In genomic region chr10:43574035-43574892, GRCh38 we compare ENCODE assay signal across 8 cellular contexts. TPM values are rescaled to one million over a fixed set of nuclear protein-coding genes. Genes with fewer than 3 reads are reported as not detected.
DNase-seq lines count a peak whose midpoint lies in the region; ATAC-seq and TF ChIP-seq lines count a peak whose summit lies in the region.

ZNF239 (minus strand) TSS chr10:43574616; CDS start chr10:43558079, 16,537 bp downstream.

- peaks cover 8% of the 10 kb centered on the region for H3K4me1 ChIP-seq in mammary epithelial cell (ENCODE audit: insufficient read depth, low read length)

- H3K27ac ChIP-seq in mammary epithelial cell (ENCODE audit: insufficient read depth, low read depth, low read length): no peak within 1 kb of the TSS
- H3K27ac ChIP-seq in skin epidermis: peak within 1 kb of the TSS in 19 of 21 experiments; percentile 7 to 82 (median 59)

- H3K4me3 ChIP-seq in WI38 (ENCODE audit: low read depth, low read length): peak within 1 kb of the TSS; percentile 68
- H3K4me3 ChIP-seq in mammary epithelial cell (replicated peaks in 1 of 3; ENCODE audit: insufficient read depth in 1 of 3, low read depth in 2 of 3, low read length in 3 of 3): peak within 1 kb of the TSS; percentile 23 to 49 (median 41)
- H3K4me3 ChIP-seq in skin epidermis: peak within 1 kb of the TSS; percentile 36 to 62 (median 49)

- H2AFZ ChIP-seq in mammary epithelial cell (ENCODE audit: low read depth, low read length): peak within 1 kb of the TSS; percentile 89

- no peak within 1 kb of the TSS for H3K9ac ChIP-seq in mammary epithelial cell (ENCODE audit: insufficient read depth, low read length)

- no peaks in the 10 kb centered on the region for H4K20me1 ChIP-seq in mammary epithelial cell (ENCODE audit: insufficient read depth, low read length)

- in situ Hi-C loops in mammary epithelial cell (cut with MboI; ENCODE audit: low sequenced_read_pairs in 2 of 2): no loop called here

- DNase-seq in DMS79 (lab: John Stamatoyannopoulos, UW): peak; percentile 50
- DNase-seq in MV-4-11 (lab: John Stamatoyannopoulos, UW): peak; percentile 55
- DNase-seq in mammary epithelial cell: peak; percentile 61
- DNase-seq in iPS-NIHi7 (ENCODE audit: extremely low spot score): peak; percentile 91

- no TSS peak for BruUV-seq in mammary epithelial cell (replicated peaks; lab: Mats Ljungman, UMichigan)

- intact Hi-C loops in mammary epithelial cell (cut with micrococcal nuclease): no loop called here

- H3K79me2 ChIP-seq in mammary epithelial cell (ENCODE audit: insufficient read depth, low read length): no peaks in the 10 kb centered on the region

- H3K9me3 ChIP-seq in mammary epithelial cell (replicated peaks; ENCODE audit: insufficient read depth, low read length): peaks cover 3% of the 10 kb centered on the region

- ATAC-seq in GM21786 (IDR thresholded peaks at IDR 0.05; ENCODE audit: unreplicated experiment) (peak; percentile 95), GM18868 (IDR thresholded peaks at IDR 0.05; ENCODE audit: unreplicated experiment) (no peak)

- TF ChIP-seq CTCF in WI38 (IDR thresholded peaks at IDR 0.05; ENCODE audit: low read depth, low read length): no peak
- no peak for TF ChIP-seq CTCF in mammary epithelial cell (conservative IDR thresholded peaks at IDR 0.05 in 1 of 2, IDR thresholded peaks at IDR 0.05 in 1 of 2; ENCODE audit: extremely low read depth in 1 of 2, insufficient read depth in 1 of 2, low read depth in 1 of 2, low read length in 2 of 2)

- dilution Hi-C loops in mammary epithelial cell (cut with HindIII; ENCODE audit: low sequenced_read_pairs): no loop called here

- peak within 1 kb of the TSS; percentile 92 for H3K4me2 ChIP-seq in mammary epithelial cell (ENCODE audit: insufficient read depth, low read depth, low read length)

- WGBS in mammary epithelial cell (ENCODE audit: low coverage, missing lambda C conversion rate): 11% methylated on average over 17 of the region's 75 CpGs

- no peaks in the 10 kb centered on the region for H3K27me3 ChIP-seq in mammary epithelial cell (ENCODE audit: insufficient read depth, low read length)

- CTCF ChIA-PET in mammary epithelial cell (lab: Charles Lee; ENCODE audit: low non-redundant PET): interaction anchor here (0.5 kb wide), 1 partner anchor 218 kb away, joined by 3 read pairs; no protein-coding TSS in a partner anchor

- no peaks in the 10 kb centered on the region for H3K36me3 ChIP-seq in mammary epithelial cell (ENCODE audit: insufficient read depth, low read length)

RNA-seq across cellular contexts. Expression of gene ZNF239, which starts in this region (rescaled TPM):
- 1 to 10 TPM; 1.3 to 4.3 TPM for total RNA-seq in mammary epithelial cell
- 1.3 TPM for polyA plus RNA-seq in mammary epithelial cell
- polyA minus RNA-seq in mammary epithelial cell: 4.3 TPM
